1 cellular context compared by ENCODE assay signal in genomic region chr16:82169861-82170845, GRCh38.
TF ChIP-seq lines count a peak whose summit lies in the region.

Gene MPHOSPH6, minus strand, starts transcription at chr16:82170224. Its CDS starts 49 bp downstream, at chr16:82170175.

TF ChIP-seq in GM12878, 131 proteins besides CTCF, POLR2A, EP300 and RAD21 (continued from another document):
- TF ChIP-seq ZNF687 (IDR thresholded peaks at IDR 0.05) (0 out of 2 replicates have a peak, but pooled peaks have one; percentile 36), YY1 (IDR thresholded peaks at IDR 0.05; ENCODE audit: low read depth, low read length) (peak; percentile 83), EED (IDR thresholded peaks at IDR 0.05; ENCODE audit: low read depth) (0 out of 2 replicates have a peak, but pooled peaks have one; percentile 18), MEF2B (IDR thresholded peaks at IDR 0.05; ENCODE audit: partially characterized antibody, poor library complexity, severe bottlenecking) (peak; percentile 72), IRF5 (IDR thresholded peaks at IDR 0.05; ENCODE audit: borderline replicate concordance) (no peak), DPF2 (IDR thresholded peaks at IDR 0.05) (peak; percentile 59; the same call in 1 of the 2 replicates), CBX3 (IDR thresholded peaks at IDR 0.05; ENCODE audit: borderline replicate concordance, low read depth) (no peak), ZNF24 (IDR thresholded peaks at IDR 0.05) (0 out of 2 replicates have a peak, but pooled peaks have one; percentile 29), ASH2L (IDR thresholded peaks at IDR 0.05; ENCODE audit: borderline replicate concordance, low read depth) (no peak), FOXM1 (IDR thresholded peaks at IDR 0.05; ENCODE audit: low read depth, low read length) (no peak), SPI1 (IDR thresholded peaks at IDR 0.05; ENCODE audit: borderline replicate concordance, insufficient read depth, low read depth, low read length) (no peak), POU2F2 (IDR thresholded peaks at IDR 0.05; ENCODE audit: borderline replicate concordance, low read depth, low read length) (0 out of 3 replicates have a peak, but pooled peaks have one; percentile 23), RUNX3 (IDR thresholded peaks at IDR 0.05; ENCODE audit: low read length) (peak; percentile 66), YBX1 (IDR thresholded peaks at IDR 0.05) (no peak), NRF1 (conservative IDR thresholded peaks at IDR 0.05; ENCODE audit: low read depth, low read length) (peak; percentile 66), SRF (IDR thresholded peaks at IDR 0.05; ENCODE audit: low read depth in 2 of 2, low read length in 2 of 2) (no peak), IKZF2 (IDR thresholded peaks at IDR 0.05) (no peak), NR2F1 (conservative IDR thresholded peaks at IDR 0.05) (0 out of 2 replicates have a peak, but pooled peaks have one; percentile 43), ZNF217 (IDR thresholded peaks at IDR 0.05) (peak; percentile 87; the same call in 1 of the 2 replicates), NBN (IDR thresholded peaks at IDR 0.05) (no peak), TAF1 (IDR thresholded peaks at IDR 0.05; ENCODE audit: borderline replicate concordance, low read depth, low read length) (no peak), E2F4 (IDR thresholded peaks at IDR 0.05; ENCODE audit: low read depth, low read length) (peak; percentile 62; the same call in 1 of the 2 replicates), IRF3 (IDR thresholded peaks at IDR 0.05) (no peak), POLR2AphosphoS5 (IDR thresholded peaks at IDR 0.05; ENCODE audit: low read length) (peak; percentile 40; the same call in 1 of the 2 replicates), GATAD2B (conservative IDR thresholded peaks at IDR 0.05; ENCODE audit: low read depth) (peak; percentile 56; the same call in 1 of the 2 replicates), USF1 (IDR thresholded peaks at IDR 0.05; ENCODE audit: borderline replicate concordance, extremely low read length, insufficient read depth, low read depth, low read length) (peak; percentile 14), RBBP5 (conservative IDR thresholded peaks at IDR 0.05) (no peak)
TF ChIP-seq in GM12878: peak in this region for 21.
